7 cellular contexts compared by ENCODE assay signal in genomic region chrX:110146521-110146920, GRCh38.
DNase-seq lines count a peak whose midpoint lies in the region; ATAC-seq and TF ChIP-seq lines count a peak whose summit lies in the region.

No MANE protein-coding gene starts in this region.

- H3K27me3 Mint-ChIP-seq in T-helper 17 cell = no peaks in the 10 kb centered on the region
- no peaks in the 10 kb centered on the region for H3K27me3 Mint-ChIP-seq in effector memory CD8-positive, alpha-beta T cell

- DNase-seq in KBM-7 = peak; percentile 73
- no peak for DNase-seq in T-helper 17 cell
- peak; percentile 21 to 28 (median 26) for DNase-seq in effector memory CD8-positive, alpha-beta T cell
- peak; percentile 67 for DNase-seq in midbrain (lab: John Stamatoyannopoulos, UW)
- DNase-seq in DMS153 (lab: John Stamatoyannopoulos, UW) = no peak

- H4K20me1 ChIP-seq in DOHH2 (ENCODE audit: control insufficient read depth, insufficient read depth, low read depth, low read length) = no peaks in the 10 kb centered on the region

- no peak overlapping the region for H3K4me3 Mint-ChIP-seq in T-helper 17 cell
- H3K4me3 Mint-ChIP-seq in effector memory CD8-positive, alpha-beta T cell = no peak overlapping the region

- H3K79me2 ChIP-seq in DOHH2 (ENCODE audit: control insufficient read depth, low read length) = no peaks in the 10 kb centered on the region

- H3K4me1 Mint-ChIP-seq in T-helper 17 cell = peaks cover 3% of the 10 kb centered on the region
- H3K4me1 Mint-ChIP-seq in effector memory CD8-positive, alpha-beta T cell (ENCODE audit: low read depth in 2 of 2) = peaks cover 5 to 10% of the 10 kb centered on the region in 2 donors

- no peaks in the 10 kb centered on the region for H3K9me2 ChIP-seq in DOHH2 (replicated peaks; ENCODE audit: control insufficient read depth, low read length)

- H3K36me3 ChIP-seq in DOHH2 (ENCODE audit: control insufficient read depth, low read length) = no peaks in the 10 kb centered on the region

- H3K27ac Mint-ChIP-seq in T-helper 17 cell = no peak overlapping the region
- no peak overlapping the region for H3K27ac Mint-ChIP-seq in effector memory CD8-positive, alpha-beta T cell

- ATAC-seq in GM19324 (IDR thresholded peaks at IDR 0.05; ENCODE audit: low FRiP score, unreplicated experiment) = peak; percentile 49
- peak; percentile 50 for ATAC-seq in T-helper 17 cell
- peak; percentile 66 for ATAC-seq in effector memory CD8-positive, alpha-beta T cell (replicated peaks)

- peaks cover 4% of the 10 kb centered on the region for H3K36me3 Mint-ChIP-seq in T-helper 17 cell (ENCODE audit: low read depth)
- H3K36me3 Mint-ChIP-seq in effector memory CD8-positive, alpha-beta T cell (ENCODE audit: insufficient read depth) = peaks cover 3% of the 10 kb centered on the region

- TF ChIP-seq CTCF in DOHH2 (IDR thresholded peaks at IDR 0.05; ENCODE audit: low read depth, low read length, poor library complexity, severe bottlenecking) = peak; percentile 48

- no peaks in the 10 kb centered on the region for H3K27me3 ChIP-seq in DOHH2 (ENCODE audit: control insufficient read depth, low read length)

- H3K4me2 ChIP-seq in DOHH2 (ENCODE audit: low read length) = no peak overlapping the region

- no peaks in the 10 kb centered on the region for H3K9me3 Mint-ChIP-seq in effector memory CD8-positive, alpha-beta T cell

- H3K4me3 ChIP-seq in DOHH2 (ENCODE audit: low read length) = no peak overlapping the region

- H3K27ac ChIP-seq in DOHH2 (ENCODE audit: low read depth, low read length) = no peak overlapping the region

- H3K9me3 ChIP-seq in DOHH2 (ENCODE audit: control insufficient read depth, insufficient read depth, low read length) (no peaks in the 10 kb centered on the region), T-helper 17 cell (ENCODE audit: control insufficient read depth, low read length, poor library complexity, severe bottlenecking) (no peaks in the 10 kb centered on the region)

- in situ Hi-C loops in KBM-7 (cut with MboI; ENCODE audit: low pct_unique_long_range_greater_than_20kb, low sequenced_read_pairs) = loop anchor here (25.0 kb wide), 1 partner anchor 659 kb away; the partner anchor contains the start of gene GUCY2F

- peaks cover 7% of the 10 kb centered on the region; the same call in 1 of the 2 replicates for H3K4me1 ChIP-seq in DOHH2 (ENCODE audit: control insufficient read depth, low read length)

- H3F3A ChIP-seq in DOHH2 (ENCODE audit: control insufficient read depth, insufficient read depth) = no peaks in the 10 kb centered on the region

Comparison
In these comparisons a context has a peak if more than half of its experiments do, and no peak if none do; other contexts are left out.
1. DNase-seq: peak in KBM-7 (single experiment), effector memory CD8-positive, alpha-beta T cell (3 of 3) and midbrain (single experiment); none in T-helper 17 cell (0 of 3) and DMS153 (single experiment).
2. Peak in every context shown above with its lines, with median percentiles within 50 percentile points of each other: ATAC-seq.